In genomic region chr12:33223956-33224355, GRCh38 we compare ENCODE assay signal across 20 cellular contexts.
DNase-seq lines count a peak whose midpoint lies in the region; ATAC-seq and TF ChIP-seq lines count a peak whose summit lies in the region.
"Had no signal": no experiment of that assay in that cellular context is flagged by ENCODE, and none has a peak within 500 bp of the region (broad histone marks: within the 10 kb centered on the region; RNA-seq: fewer than 3 reads in every experiment).

No MANE protein-coding gene starts in this region.

- no peaks in the 10 kb centered on the region for H3K4me1 ChIP-seq in RWPE2 (ENCODE audit: insufficient read depth, poor library complexity, severe bottlenecking)
- peaks cover 0 to 11% (median 3%) of the 10 kb centered on the region in 3 donors for H3K4me1 ChIP-seq in esophagus squamous epithelium
- H3K4me1 ChIP-seq: BLaER1 had no signal

- H3K4me3 ChIP-seq in RWPE2 (ENCODE audit: severe bottlenecking) (no peak overlapping the region), esophagus squamous epithelium (no peak overlapping the region)
- H3K4me3 ChIP-seq: BLaER1, GM12878, GM23248 had no signal

- H3K27ac Mint-ChIP-seq in type B pancreatic cell = peak overlapping the region; percentile 88
- H3K27ac Mint-ChIP-seq: CD8-positive, alpha-beta T cell had no signal

- DNase-seq in LoVo (ENCODE audit: low spot score) (peak; percentile 75), RWPE2 (ENCODE audit: low spot score) (no peak), esophagus squamous epithelium (lab: John Stamatoyannopoulos, UW) (no peak), type B pancreatic cell (ENCODE audit: extremely low spot score, unreplicated experiment) (no peak), NCI-H2107 (lab: John Stamatoyannopoulos, UW) (no peak)
- DNase-seq in stimulated activated naive CD4-positive, alpha-beta T cell (lab: John Stamatoyannopoulos, UW) = no peak
- DNase-seq: CD8-positive, alpha-beta T cell; DMS53; EL; GM23248; HCEC 1CT; KBM-7; NCI-H1417 treated with DMSO at 0.1 percent for 48 hours; NCI-H2029; NCI-H2171; NCI-H446 treated with DMSO at 0.1 percent for 48 hours; SHP77 treated with DMSO at 0.1 percent for 48 hours had no signal

- H3K27me3 Mint-ChIP-seq in type B pancreatic cell = no peaks in the 10 kb centered on the region

- no peaks in the 10 kb centered on the region for H3K36me3 ChIP-seq in RWPE2 (ENCODE audit: low read depth)
- no peaks in the 10 kb centered on the region for H3K36me3 ChIP-seq in esophagus squamous epithelium
- H3K36me3 ChIP-seq: BLaER1 had no signal

- TF ChIP-seq POLR2A in esophagus squamous epithelium (IDR thresholded peaks at IDR 0.05) = no peak

- 32 to 41% methylated on average over 3 of the region's 3 CpGs for WGBS in esophagus squamous epithelium, 2 donors

- peak; percentile 91 for ATAC-seq in RWPE2 (ENCODE audit: low read depth)
- ATAC-seq in HG03095 (IDR thresholded peaks at IDR 0.05; ENCODE audit: unreplicated experiment) = no peak
- ATAC-seq: CD8-positive, alpha-beta T cell; GM12878 had no signal

- peaks cover 5% of the 10 kb centered on the region for H3K36me3 Mint-ChIP-seq in type B pancreatic cell
- H3K36me3 Mint-ChIP-seq: CD8-positive, alpha-beta T cell had no signal

- no peaks in the 10 kb centered on the region for H3K4me1 Mint-ChIP-seq in type B pancreatic cell (ENCODE audit: unreplicated experiment)

- H3K27me3 ChIP-seq in RWPE2 (ENCODE audit: insufficient read depth, poor library complexity, severe bottlenecking) = no peaks in the 10 kb centered on the region
- H3K27me3 ChIP-seq in esophagus squamous epithelium = no peaks in the 10 kb centered on the region
- H3K27me3 ChIP-seq: BLaER1 had no signal

- peak overlapping the region; percentile 3 for H3K4me3 Mint-ChIP-seq in type B pancreatic cell
- H3K4me3 Mint-ChIP-seq: CD8-positive, alpha-beta T cell had no signal

- no peak for TF ChIP-seq CTCF in RWPE2 (IDR thresholded peaks at IDR 0.05; ENCODE audit: poor library complexity, severe bottlenecking)
- no peak for TF ChIP-seq CTCF in esophagus squamous epithelium (IDR thresholded peaks at IDR 0.05)
- TF ChIP-seq CTCF in type B pancreatic cell (conservative IDR thresholded peaks at IDR 0.05) = no peak

- peaks cover 16% of the 10 kb centered on the region for H3K9me3 Mint-ChIP-seq in type B pancreatic cell

- H3K9me3 ChIP-seq in RWPE2 (ENCODE audit: severe bottlenecking) (no peaks in the 10 kb centered on the region), esophagus squamous epithelium (no peaks in the 10 kb centered on the region)
- H3K9me3 ChIP-seq: BLaER1 had no signal

- H3K27ac ChIP-seq in RWPE2 (ENCODE audit: poor library complexity, severe bottlenecking) (no peak overlapping the region), esophagus squamous epithelium (peak overlapping the region in 3 of 4 donors; percentile 52 to 70 (median 57))
- H3K27ac ChIP-seq: BLaER1, GM23248 had no signal

- intact Hi-C loops in esophagus squamous epithelium (cut with DNase I) = no loop called here
